Comparison of ENCODE assay signal across 8 cellular contexts in the genomic region with DNA sequence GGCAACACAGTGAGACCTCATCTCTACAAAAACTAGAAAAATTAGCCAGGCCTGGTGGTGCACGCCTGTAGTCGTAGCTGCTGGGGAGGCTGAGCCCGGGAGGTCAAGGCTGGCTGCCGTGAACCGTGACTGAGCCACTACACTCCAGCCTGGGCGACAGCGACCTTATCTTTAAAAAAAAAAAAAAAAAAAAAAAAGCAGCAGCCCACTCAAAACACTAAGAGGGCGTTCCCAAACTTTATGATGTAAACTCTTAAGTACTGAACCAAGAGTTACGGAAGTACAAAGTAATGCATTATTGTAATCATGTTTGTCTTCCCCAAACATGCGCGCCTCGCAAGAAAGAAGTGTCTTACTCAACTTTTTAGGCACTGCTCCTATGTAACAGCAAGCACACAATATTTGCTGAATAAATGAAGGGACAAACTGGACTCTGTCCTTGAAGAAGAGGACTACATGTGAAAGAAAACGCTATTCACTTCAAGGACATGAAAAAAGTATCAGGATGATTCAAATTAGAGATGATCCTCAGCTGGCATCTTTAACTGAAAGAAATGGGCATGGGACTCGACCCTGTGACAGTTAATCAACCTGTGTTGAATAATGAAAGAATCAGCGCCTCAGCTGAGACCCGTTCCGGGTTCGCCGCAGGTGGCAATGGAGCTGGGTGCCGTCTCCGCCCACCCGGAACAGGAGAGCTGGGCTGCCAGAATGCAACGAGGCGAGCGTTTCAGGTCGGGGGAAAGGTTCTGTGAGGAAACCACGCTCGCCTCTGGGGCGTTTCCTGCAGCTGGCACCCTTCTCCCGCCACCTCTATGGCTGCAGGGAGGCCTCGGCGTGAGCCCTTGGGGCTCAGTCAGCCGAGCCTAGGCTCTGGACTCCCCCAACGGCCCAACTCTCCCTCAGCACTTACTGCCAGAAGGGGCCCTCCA. TPM values are rescaled to one million over a fixed set of nuclear protein-coding genes. Genes with fewer than 3 reads are reported as not detected.
DNase-seq lines count a peak whose midpoint lies in the region; ATAC-seq and TF ChIP-seq lines count a peak whose summit lies in the region.

No MANE protein-coding gene starts in this region.

- no peak for TF ChIP-seq EP300 in transverse colon (IDR thresholded peaks at IDR 0.05; ENCODE audit: low read depth)

- H3K9me3 ChIP-seq in parathyroid adenoma (ENCODE audit: control insufficient read depth, low read length), result no peaks in the 10 kb centered on the region
- H3K9me3 ChIP-seq in transverse colon, result no peaks in the 10 kb centered on the region

- intact Hi-C loops in Calu3 (cut with micrococcal nuclease; ENCODE audit: unreplicated experiment), result loop anchor here (1.0 to 2.0 kb wide), 2 partner anchors 50 to 76 kb away; no protein-coding TSS in a partner anchor
- intact Hi-C loops in head of caudate nucleus (cut with DNase I), result loop anchor here (5.0 kb wide), 2 partner anchors 50 to 70 kb away; a partner anchor contains a TSS
- intact Hi-C loops in transverse colon (cut with DNase I; ENCODE audit: low total_unique reads), result loop anchor here (1.0 kb wide), 1 partner anchor 76 kb away; no protein-coding TSS in a partner anchor

- H3K36me3 ChIP-seq in parathyroid adenoma (ENCODE audit: control insufficient read depth, insufficient read depth, low read length) (no peaks in the 10 kb centered on the region), transverse colon (peaks cover 0 to 23% (median 11%) of the 10 kb centered on the region in 4 donors)

- TF ChIP-seq CTCF in Calu3 (IDR thresholded peaks at IDR 0.05; ENCODE audit: unreplicated experiment), result no peak
- TF ChIP-seq CTCF in parathyroid adenoma (IDR thresholded peaks at IDR 0.05), result no peak
- TF ChIP-seq CTCF in transverse colon (IDR thresholded peaks at IDR 0.05), result no peak

- H3K9me3 Mint-ChIP-seq in Calu3 (ENCODE audit: low read depth, unreplicated experiment), result no peaks in the 10 kb centered on the region

- H3K27me3 ChIP-seq in parathyroid adenoma (ENCODE audit: control insufficient read depth, insufficient read depth, low read length) (no peaks in the 10 kb centered on the region), transverse colon (no peaks in the 10 kb centered on the region)

- peak overlapping the region; percentile 84 for H3K4me2 ChIP-seq in parathyroid adenoma (ENCODE audit: low read length)

- in situ Hi-C loops in transverse colon (cut with MboI; ENCODE audit: low pct_ligation_motif_present in 1 of 4, low pct_unique_long_range_greater_than_20kb in 1 of 4, low sequenced_read_pairs in 3 of 4), result loop anchor here (5.0 to 10.0 kb wide), 2 partner anchors 72 to 75 kb away; a partner anchor contains a TSS

- H3K27ac ChIP-seq in parathyroid adenoma (peak overlapping the region; percentile 95), transverse colon (peak overlapping the region; percentile 98 to 100 (median 99))

- BruUV-seq in Calu3 (replicated peaks; lab: Mats Ljungman, UMichigan), result TSS peak; percentile 61

- 0 to 9% methylated on average over 7 to 28 of the region's 34 CpGs for WGBS in transverse colon (ENCODE audit: low coverage in 1 of 2), 2 donors

- H2AFZ ChIP-seq in parathyroid adenoma, result peak overlapping the region; percentile 75

- H3K27ac Mint-ChIP-seq in Calu3 (ENCODE audit: unreplicated experiment), result peak overlapping the region; percentile 44

- DNase-seq in Calu3 (peak; percentile 73), HuH-7 (ENCODE audit: low spot score) (peak; percentile 43), SHP77 treated with DMSO at 0.1 percent for 48 hours (lab: John Stamatoyannopoulos, UW) (peak; percentile 30), head of caudate nucleus (peak; percentile 29 to 81 (median 62)), transverse colon (peak; percentile 87)
- peak; percentile 84 for DNase-seq in activated naive CD4-positive, alpha-beta T cell treated with Interleukin-2 at 50 U/mL for 16 hours

- peak overlapping the region; percentile 23 for H3K9ac ChIP-seq in parathyroid adenoma

- H3K4me3 Mint-ChIP-seq in Calu3 (ENCODE audit: low read depth, unreplicated experiment), result peak overlapping the region; percentile 80

- no peak for TF ChIP-seq POLR2A in transverse colon (IDR thresholded peaks at IDR 0.05)

- CTCF ChIA-PET in Calu3 (lab: Charles Lee), result interaction anchor here (0.6 to 2.6 kb wide), 8 partner anchors 11 to 170 kb away, joined by 3 to 24 read pairs (median 8); a partner anchor contains a TSS

- peak; percentile 42 for ATAC-seq in GM21526 (IDR thresholded peaks at IDR 0.05; ENCODE audit: low FRiP score, unreplicated experiment)

- H3K27me3 Mint-ChIP-seq in Calu3 (ENCODE audit: unreplicated experiment), result no peaks in the 10 kb centered on the region

- H3K4me1 Mint-ChIP-seq in Calu3 (ENCODE audit: low read depth, unreplicated experiment), result peaks cover 9% of the 10 kb centered on the region

- no peaks in the 10 kb centered on the region for H3K79me2 ChIP-seq in parathyroid adenoma

- H3K4me3 ChIP-seq in parathyroid adenoma (ENCODE audit: low read depth, low read length) (peak overlapping the region; percentile 93), transverse colon (peak overlapping the region; percentile 90 to 97 (median 93))

- H3K36me3 Mint-ChIP-seq in Calu3 (ENCODE audit: insufficient read depth, unreplicated experiment), result peaks cover 11% of the 10 kb centered on the region

- no peaks in the 10 kb centered on the region for H3K4me1 ChIP-seq in parathyroid adenoma
- peaks cover 19 to 28% (median 21%) of the 10 kb centered on the region in 4 donors for H3K4me1 ChIP-seq in transverse colon

RNA-seq across cellular contexts. Expression of a gene that starts 0.7 kb away (rescaled TPM):
- total RNA-seq in Calu3 (2022) (36.2 and 36.6 TPM in 2 replicates), transverse colon (100 to 1,000 TPM in 2 of 4 donors, 10 to 100 TPM in 2; 79.7 to 149 (median 103) TPM)

RNA-seq across cellular contexts. Expression of a gene that starts 48.4 kb away (rescaled TPM):
- total RNA-seq in Calu3 (2022), result 1.7 and 3.8 TPM in 2 replicates
- total RNA-seq in transverse colon, result 10 to 100 TPM in 1 of 4 donors, 1 to 10 TPM in 3; 3.0 to 40.0 (median 4.4) TPM

RNA-seq across cellular contexts. Expression of a gene that starts 48.6 kb away (rescaled TPM):
- total RNA-seq in Calu3 (2022) (1,002 and 1,731 TPM in 2 replicates), transverse colon (1,000 to 10,000 TPM; 1,352 to 7,131 (median 5,706) TPM)

Comparison
In these comparisons a context has a peak if more than half of its experiments do, and no peak if none do; other contexts are left out.
1. Peak in every context shown above with its lines: DNase-seq, ATAC-seq, H3K4me3 ChIP-seq and H3K27ac ChIP-seq.
2. DNase-seq: peak in every context shown above with its lines; median percentile 87 in transverse colon; 84 in activated naive CD4-positive, alpha-beta T cell treated with Interleukin-2 at 50 U/mL for 16 hours; 73 in Calu3; 62 in head of caudate nucleus; 43 in HuH-7; 30 in SHP77 treated with DMSO at 0.1 percent for 48 hours.